ENCODE assay signal across 8 cellular contexts in genomic region chr12:98532687-98533304, GRCh38. TPM values are rescaled to one million over a fixed set of nuclear protein-coding genes. Genes with fewer than 3 reads are reported as not detected.
A peak's percentile ranks its signal among the peaks of the same experiment; 100 is the strongest.
DNase-seq lines count a peak whose midpoint lies in the region; ATAC-seq and TF ChIP-seq lines count a peak whose summit lies in the region.

No MANE protein-coding gene starts in this region.

- H3K36me3 ChIP-seq in PC-3 (ENCODE audit: low read depth, low read length), result peaks cover 68% of the 10 kb centered on the region

- BruUV-seq in PC-3 (replicated peaks; lab: Mats Ljungman, UMichigan), result no TSS peak

- no peaks in the 10 kb centered on the region for H3K4me1 ChIP-seq in PC-3 (ENCODE audit: insufficient read depth, low read length)

- H3K27ac ChIP-seq in PC-3 (ENCODE audit: low read length), result no peak overlapping the region
- no peak overlapping the region for H3K27ac ChIP-seq in dorsolateral prefrontal cortex

- no peak overlapping the region for H2AFZ ChIP-seq in PC-3 (ENCODE audit: low read length)

- H3K79me2 ChIP-seq in PC-3 (ENCODE audit: low read length), result peaks cover 67% of the 10 kb centered on the region

- TF ChIP-seq CTCF in PC-3 (conservative IDR thresholded peaks at IDR 0.05; ENCODE audit: low read depth, low read length), result peak; percentile 84
- TF ChIP-seq CTCF in dorsolateral prefrontal cortex (IDR thresholded peaks at IDR 0.05 in 54 of 56, conservative IDR thresholded peaks at IDR 0.05 in 2 of 56; ENCODE audit: low read depth in 1 of 56, partially characterized antibody in 56 of 56), result peak in 55 of 56 donors; percentile 27 to 70 (median 52)

- POLR2A ChIA-PET in PC-3 (lab: Charles Lee; ENCODE audit: unreplicated experiment), result interaction anchor here (0.7 kb wide), 1 partner anchor 31 kb away, joined by 4 read pairs; no protein-coding TSS in a partner anchor

- no peak overlapping the region for H3K4me2 ChIP-seq in PC-3 (ENCODE audit: low read length)

- intact Hi-C loops in PC-3 (cut with micrococcal nuclease) (loop anchor here (1.0 to 2.0 kb wide), 2 partner anchors 108 to 115 kb away; no protein-coding TSS in a partner anchor), dorsolateral prefrontal cortex (cut with DNase I) (no loop called here)

- CTCF ChIA-PET in PC-3 (lab: Charles Lee), result interaction anchor here (0.7 to 1.2 kb wide), 3 partner anchors 115 to 135 kb away, joined by 4 to 6 read pairs (median 5); no protein-coding TSS in a partner anchor

- no peak overlapping the region for H3K9ac ChIP-seq in PC-3 (ENCODE audit: low read length)

- no peaks in the 10 kb centered on the region for H3F3A ChIP-seq in PC-3 (ENCODE audit: low read length, unreplicated experiment)

- ATAC-seq in PC-3 (peak; percentile 81), GM18520 (IDR thresholded peaks at IDR 0.05; ENCODE audit: unreplicated experiment) (no peak), HG03432 (IDR thresholded peaks at IDR 0.05; ENCODE audit: unreplicated experiment) (no peak)

- H3K27me3 ChIP-seq in PC-3 (ENCODE audit: low read length) (no peaks in the 10 kb centered on the region), dorsolateral prefrontal cortex (no peaks in the 10 kb centered on the region)

- H3K4me3 ChIP-seq in PC-3 (ENCODE audit: low read length), result no peak overlapping the region
- H3K4me3 ChIP-seq in dorsolateral prefrontal cortex, result no peak overlapping the region

- peak; percentile 76 for DNase-seq in DMS 273 (lab: John Stamatoyannopoulos, UW; ENCODE audit: unreplicated experiment)
- no peak for DNase-seq in DMS 273 treated with DMSO at 0.1 percent for 48 hours (lab: John Stamatoyannopoulos, UW)
- DNase-seq in HCEC 1CT, result peak; percentile 50
- DNase-seq in PC-3, result peak; percentile 89
- DNase-seq in dorsolateral prefrontal cortex, result no peak
- peak; percentile 9 for DNase-seq in non-pigmented ciliary epithelial cell (ENCODE audit: low read depth)

- H3K9me3 ChIP-seq in PC-3 (ENCODE audit: low read length), result no peaks in the 10 kb centered on the region

- peaks cover 2% of the 10 kb centered on the region; the same call in 1 of the 2 replicates for H4K20me1 ChIP-seq in PC-3 (ENCODE audit: low read length)

- no peaks in the 10 kb centered on the region for H3K9me2 ChIP-seq in PC-3 (replicated peaks; ENCODE audit: low read length)

RNA-seq across cellular contexts. Expression of gene TMPO, which starts 17.4 kb away (rescaled TPM):
- 155 and 160 TPM in 2 replicates for total RNA-seq in PC-3 (2014; rRNA removed)
- 10 to 100 TPM; 31.3 to 59.7 (median 44.0) TPM for total RNA-seq in dorsolateral prefrontal cortex

Comparison
In these comparisons a context has a peak if more than half of its experiments do, and no peak if none do; other contexts are left out.
1. DNase-seq: peak in DMS 273 (single experiment), HCEC 1CT (single experiment), PC-3 (single experiment) and non-pigmented ciliary epithelial cell (single experiment); none in DMS 273 treated with DMSO at 0.1 percent for 48 hours (single experiment) and dorsolateral prefrontal cortex (0 of 10).